ENCODE assay signal across 13 cellular contexts in genomic region chr1:155082941-155083541, GRCh38. TPM values are rescaled to one million over a fixed set of nuclear protein-coding genes. Genes with fewer than 3 reads are reported as not detected.
DNase-seq lines count a peak whose midpoint lies in the region; ATAC-seq and TF ChIP-seq lines count a peak whose summit lies in the region.
"Had no signal": no experiment of that assay in that cellular context is flagged by ENCODE, and none has a peak within 500 bp of the region (broad histone marks: within the 10 kb centered on the region; RNA-seq: fewer than 3 reads in every experiment).

No MANE protein-coding gene starts in this region.

- TF ChIP-seq CTCF in brain (conservative IDR thresholded peaks at IDR 0.05) = no peak
- no peak for TF ChIP-seq CTCF in mucosa of descending colon (IDR thresholded peaks at IDR 0.05)
- no peak for TF ChIP-seq CTCF in vagina (IDR thresholded peaks at IDR 0.05)
- no peak for TF ChIP-seq CTCF in SK-N-SH (IDR thresholded peaks at IDR 0.05)

- peaks cover 36% of the 10 kb centered on the region for H3K4me1 Mint-ChIP-seq in activated naive CD8-positive, alpha-beta T cell treated with anti-CD3 and anti-CD28 coated beads, Interleukin-2, amount 10 ng/mL, durations not matched to agents 7 days and 5 days
- H3K4me1 Mint-ChIP-seq in activated naive CD8-positive, alpha-beta T cell treated with anti-CD3 and anti-CD28 coated beads for 36 hours = peaks cover 37% of the 10 kb centered on the region
- peaks cover 57% of the 10 kb centered on the region for H3K4me1 Mint-ChIP-seq in brain
- H3K4me1 Mint-ChIP-seq in activated CD4-positive, alpha-beta memory T cell treated with anti-CD3 and anti-CD28 coated beads for 36 hours (ENCODE audit: low read depth) = peaks cover 44% of the 10 kb centered on the region

- peaks cover 50% of the 10 kb centered on the region for H3K27me3 Mint-ChIP-seq in activated naive CD8-positive, alpha-beta T cell treated with anti-CD3 and anti-CD28 coated beads, Interleukin-2, amount 10 ng/mL, durations not matched to agents 7 days and 5 days
- H3K27me3 Mint-ChIP-seq in activated naive CD8-positive, alpha-beta T cell treated with anti-CD3 and anti-CD28 coated beads for 36 hours = peaks cover 55% of the 10 kb centered on the region
- peaks cover 24% of the 10 kb centered on the region for H3K27me3 Mint-ChIP-seq in brain
- H3K27me3 Mint-ChIP-seq in activated CD4-positive, alpha-beta memory T cell treated with anti-CD3 and anti-CD28 coated beads for 36 hours = peaks cover 40% of the 10 kb centered on the region

- H3K79me2 ChIP-seq in SK-N-SH (ENCODE audit: insufficient read depth) = no peaks in the 10 kb centered on the region

- H3K9me2 ChIP-seq in SK-N-SH = no peaks in the 10 kb centered on the region

- H3K9ac ChIP-seq in SK-N-SH = no peak overlapping the region

- H3K27ac Mint-ChIP-seq in activated naive CD8-positive, alpha-beta T cell treated with anti-CD3 and anti-CD28 coated beads, Interleukin-2, amount 10 ng/mL, durations not matched to agents 7 days and 5 days = no peak overlapping the region
- no peak overlapping the region for H3K27ac Mint-ChIP-seq in activated naive CD8-positive, alpha-beta T cell treated with anti-CD3 and anti-CD28 coated beads for 36 hours
- H3K27ac Mint-ChIP-seq in brain = peak overlapping the region in 2 of 5 experiments; percentile 44 to 89
- H3K27ac Mint-ChIP-seq in activated CD4-positive, alpha-beta memory T cell treated with anti-CD3 and anti-CD28 coated beads for 36 hours = no peak overlapping the region

- peaks cover 3% of the 10 kb centered on the region for H3F3A ChIP-seq in SK-N-SH (replicated peaks; ENCODE audit: insufficient read depth)

- POLR2A ChIA-PET in activated naive CD8-positive, alpha-beta T cell treated with anti-CD3 and anti-CD28 coated beads, Interleukin-2, amount 10 ng/mL, durations not matched to agents 7 days and 5 days (lab: Charles Lee) = interaction anchor here (0.6 to 3.2 kb wide), 3 partner anchors 16 to 100 kb away, joined by 3 to 26 read pairs (median 3); partner anchors contain the start of genes EFNA4 and FLAD1
- POLR2A ChIA-PET in SK-N-SH (lab: Yijun Ruan, JAX) = no interaction called here
- POLR2A ChIA-PET in activated CD4-positive, alpha-beta memory T cell treated with anti-CD3 and anti-CD28 coated beads for 36 hours (lab: Charles Lee) = no interaction called here

- peaks cover 1% of the 10 kb centered on the region for H3K36me3 Mint-ChIP-seq in activated naive CD8-positive, alpha-beta T cell treated with anti-CD3 and anti-CD28 coated beads, Interleukin-2, amount 10 ng/mL, durations not matched to agents 7 days and 5 days
- H3K36me3 Mint-ChIP-seq in activated naive CD8-positive, alpha-beta T cell treated with anti-CD3 and anti-CD28 coated beads for 36 hours = no peaks in the 10 kb centered on the region
- peaks cover 8% of the 10 kb centered on the region for H3K36me3 Mint-ChIP-seq in brain
- no peaks in the 10 kb centered on the region for H3K36me3 Mint-ChIP-seq in activated CD4-positive, alpha-beta memory T cell treated with anti-CD3 and anti-CD28 coated beads for 36 hours

- H3K4me1 ChIP-seq in mucosa of descending colon (ENCODE audit: low read depth) (peaks cover 67% of the 10 kb centered on the region), vagina (peaks cover 70% of the 10 kb centered on the region), SK-N-SH (ENCODE audit: control insufficient read depth in 1 of 2, insufficient read depth in 2 of 2, low read depth in 1 of 2, low read length in 1 of 2) (peaks cover 21 to 34% of the 10 kb centered on the region in 2 experiments; a peak in 3 of 4 replicates)

- peaks cover 24% of the 10 kb centered on the region for H3K27me3 ChIP-seq in vagina
- peaks cover 23% of the 10 kb centered on the region for H3K27me3 ChIP-seq in SK-N-SH (ENCODE audit: insufficient read depth)

- no peak for ATAC-seq in activated naive CD8-positive, alpha-beta T cell treated with anti-CD3 and anti-CD28 coated beads, Interleukin-2, amount 10 ng/mL, durations not matched to agents 7 days and 5 days (ENCODE audit: low read depth)
- peak; percentile 56 for ATAC-seq in mucosa of descending colon
- ATAC-seq: activated CD4-positive, CD25-positive, alpha-beta regulatory T cell treated with anti-CD3 and anti-CD28 coated beads, Interleukin-2, amount 50 U/mL, for 24 hours had no signal

- H3K4me3 ChIP-seq in mucosa of descending colon (no peak overlapping the region), vagina (peak overlapping the region in 1 of 2 donors; percentile 43), SK-N-SH (ENCODE audit: low read depth in 2 of 2, low read length in 1 of 2) (no peak overlapping the region)
- H3K4me3 ChIP-seq: thyroid gland had no signal

- H3K9me3 ChIP-seq in mucosa of descending colon (no peaks in the 10 kb centered on the region), vagina (no peaks in the 10 kb centered on the region), SK-N-SH (no peaks in the 10 kb centered on the region)
- H3K9me3 ChIP-seq: thyroid gland had no signal

- WGBS in SK-N-SH (ENCODE audit: low lambda C conversion rate) = 61% methylated on average over 2 of the region's 8 CpGs

- intact Hi-C loops in mucosa of descending colon (cut with DNase I, micrococcal nuclease) = no loop called here
- intact Hi-C loops in vagina (cut with DNase I) = no loop called here
- intact Hi-C loops in activated CD4-positive, alpha-beta memory T cell treated with anti-CD3 and anti-CD28 coated beads for 36 hours (cut with micrococcal nuclease) = no loop called here

- H3K27ac ChIP-seq in vagina = peak overlapping the region; percentile 51
- no peak overlapping the region for H3K27ac ChIP-seq in SK-N-SH (ENCODE audit: low read depth in 2 of 2, low read length in 1 of 2)
- H3K27ac ChIP-seq: thyroid gland had no signal

- TF ChIP-seq RAD21 in SK-N-SH (IDR thresholded peaks at IDR 0.05; ENCODE audit: low read length) = no peak

- TF ChIP-seq EP300 in SK-N-SH (IDR thresholded peaks at IDR 0.05; ENCODE audit: borderline replicate concordance in 1 of 2, low read depth in 1 of 2, low read length in 1 of 2) = no peak

- no peaks in the 10 kb centered on the region for H4K20me1 ChIP-seq in SK-N-SH (ENCODE audit: insufficient read depth)

- H3K4me2 ChIP-seq in SK-N-SH = no peak overlapping the region

- no peaks in the 10 kb centered on the region for H3K9me3 Mint-ChIP-seq in activated naive CD8-positive, alpha-beta T cell treated with anti-CD3 and anti-CD28 coated beads, Interleukin-2, amount 10 ng/mL, durations not matched to agents 7 days and 5 days
- no peaks in the 10 kb centered on the region for H3K9me3 Mint-ChIP-seq in activated naive CD8-positive, alpha-beta T cell treated with anti-CD3 and anti-CD28 coated beads for 36 hours
- peaks cover 0 to 4% (median 0%) of the 10 kb centered on the region in 5 experiments for H3K9me3 Mint-ChIP-seq in brain
- H3K9me3 Mint-ChIP-seq in activated CD4-positive, alpha-beta memory T cell treated with anti-CD3 and anti-CD28 coated beads for 36 hours = no peaks in the 10 kb centered on the region

- peak overlapping the region; percentile 12 for H3K4me3 Mint-ChIP-seq in activated naive CD8-positive, alpha-beta T cell treated with anti-CD3 and anti-CD28 coated beads, Interleukin-2, amount 10 ng/mL, durations not matched to agents 7 days and 5 days
- H3K4me3 Mint-ChIP-seq in activated naive CD8-positive, alpha-beta T cell treated with anti-CD3 and anti-CD28 coated beads for 36 hours = no peak overlapping the region
- H3K4me3 Mint-ChIP-seq in brain = peak overlapping the region; percentile 32 to 92 (median 77)
- no peak overlapping the region for H3K4me3 Mint-ChIP-seq in activated CD4-positive, alpha-beta memory T cell treated with anti-CD3 and anti-CD28 coated beads for 36 hours

- no peaks in the 10 kb centered on the region for H3K36me3 ChIP-seq in mucosa of descending colon (ENCODE audit: low read depth)
- H3K36me3 ChIP-seq in vagina = no peaks in the 10 kb centered on the region
- no peaks in the 10 kb centered on the region for H3K36me3 ChIP-seq in SK-N-SH (replicated peaks in 1 of 2; ENCODE audit: control insufficient read depth in 1 of 2, insufficient read depth in 2 of 2, low read length in 1 of 2)
- H3K36me3 ChIP-seq: thyroid gland had no signal

- CTCF ChIA-PET in SK-N-SH (lab: Yijun Ruan, JAX) = interaction anchor here (0.7 to 5.3 kb wide), 7 partner anchors 8 to 88 kb away, joined by 3 to 156 read pairs (median 43); partner anchors contain the start of genes ADAM15, KRTCAP2, SLC50A1 and TRIM46
- CTCF ChIA-PET in activated CD4-positive, alpha-beta memory T cell treated with anti-CD3 and anti-CD28 coated beads for 36 hours (lab: Charles Lee) = interaction anchor here (1.0 to 4.7 kb wide), 10 partner anchors 7 to 122 kb away, joined by 3 to 125 read pairs (median 6); partner anchors contain the start of genes ADAM15, EFNA3, EFNA4 and KRTCAP2

- no peak for TF ChIP-seq POLR2A in vagina (IDR thresholded peaks at IDR 0.05)

- no peak overlapping the region for H2AFZ ChIP-seq in SK-N-SH (ENCODE audit: low read depth)

- no peak for DNase-seq in activated naive CD8-positive, alpha-beta T cell treated with anti-CD3 and anti-CD28 coated beads, Interleukin-2, amount 10 ng/mL, durations not matched to agents 7 days and 5 days
- no peak for DNase-seq in activated naive CD8-positive, alpha-beta T cell treated with anti-CD3 and anti-CD28 coated beads for 36 hours
- DNase-seq in mucosa of descending colon (peak; percentile 80 to 85 (median 81)), vagina (ENCODE audit: extremely low spot score in 2 of 2) (peak in 1 of 2 donors; percentile 83), SK-N-SH (no peak), C1 segment of cervical spinal cord (lab: John Stamatoyannopoulos, UW) (no peak)
- DNase-seq in activated CD4-positive, alpha-beta memory T cell treated with anti-CD3 and anti-CD28 coated beads for 36 hours = no peak
- DNase-seq: DMS79; effector memory CD4-positive, alpha-beta T cell; thyroid gland had no signal

RNA-seq across cellular contexts. Expression of gene EFNA3, which starts 4.4 kb away (rescaled TPM):
- total RNA-seq in activated naive CD8-positive, alpha-beta T cell treated with anti-CD3 and anti-CD28 coated beads, Interleukin-2, amount 10 ng/mL, durations not matched to agents 7 days and 5 days = 1 to 10 TPM; 3.6 to 4.2 TPM
- total RNA-seq in activated naive CD8-positive, alpha-beta T cell treated with anti-CD3 and anti-CD28 coated beads for 36 hours = 1 to 10 TPM; 4.5 to 4.6 TPM
- polyA plus RNA-seq in brain (ENCODE audit: insufficient read depth, low read depth, low replicate concordance) (34.9 TPM), SK-N-SH (2012; rRNA removed) (5.5 and 6.0 TPM in 2 replicates)
- total RNA-seq in mucosa of descending colon (10 to 100 TPM in 1 of 3 donors, 1 to 10 TPM in 2; 2.1 to 17.4 (median 5.6) TPM), vagina (22.3 TPM)
- 3.2 and 4.5 TPM in 2 replicates for polyA plus RNA-seq in SK-N-SH (2012; cell fraction: cytosol; rRNA removed)
- 4.0 and 4.7 TPM in 2 replicates for polyA plus RNA-seq in SK-N-SH (2012; cell fraction: nucleus; rRNA removed)
- 1 to 10 TPM; 2.4 to 2.6 TPM for total RNA-seq in activated CD4-positive, alpha-beta memory T cell treated with anti-CD3 and anti-CD28 coated beads for 36 hours

RNA-seq across cellular contexts. Expression of gene EFNA4, which starts 19.5 kb away (rescaled TPM):
- total RNA-seq in activated naive CD8-positive, alpha-beta T cell treated with anti-CD3 and anti-CD28 coated beads, Interleukin-2, amount 10 ng/mL, durations not matched to agents 7 days and 5 days = 1 to 10 TPM; 7.9 to 8.1 TPM
- total RNA-seq in activated naive CD8-positive, alpha-beta T cell treated with anti-CD3 and anti-CD28 coated beads for 36 hours = 1 to 10 TPM; 2.1 to 2.5 TPM
- polyA plus RNA-seq in brain (ENCODE audit: insufficient read depth, low read depth, low replicate concordance) (1.6 TPM), SK-N-SH (2012; rRNA removed) (15.9 and 17.7 TPM in 2 replicates)
- total RNA-seq in mucosa of descending colon (10 to 100 TPM; 12.3 to 27.2 (median 26.4) TPM), vagina (13.8 TPM)
- 10.7 and 13.4 TPM in 2 replicates for polyA plus RNA-seq in SK-N-SH (2012; cell fraction: cytosol; rRNA removed)
- polyA plus RNA-seq in SK-N-SH (2012; cell fraction: nucleus; rRNA removed) = 13.1 and 14.8 TPM in 2 replicates
- total RNA-seq in activated CD4-positive, alpha-beta memory T cell treated with anti-CD3 and anti-CD28 coated beads for 36 hours = 1 to 10 TPM; 5.0 to 6.1 TPM

RNA-seq across cellular contexts. Expression of gene ADAM15, which starts 31.9 kb away (rescaled TPM):
- 10 to 100 TPM; 37.0 to 37.3 TPM for total RNA-seq in activated naive CD8-positive, alpha-beta T cell treated with anti-CD3 and anti-CD28 coated beads, Interleukin-2, amount 10 ng/mL, durations not matched to agents 7 days and 5 days
- total RNA-seq in activated naive CD8-positive, alpha-beta T cell treated with anti-CD3 and anti-CD28 coated beads for 36 hours = 10 to 100 TPM; 31.6 to 32.5 TPM
- polyA plus RNA-seq in brain (ENCODE audit: insufficient read depth, low read depth, low replicate concordance) = 40.1 TPM
- 100 to 1,000 TPM in 1 of 3 donors, 10 to 100 TPM in 2; 71.8 to 148 (median 79.7) TPM for total RNA-seq in mucosa of descending colon
- total RNA-seq in vagina = 193 TPM
- 60.1 and 64.1 TPM in 2 replicates for polyA plus RNA-seq in SK-N-SH (2012; rRNA removed)
- polyA plus RNA-seq in SK-N-SH (2012; cell fraction: cytosol; rRNA removed) = 20.4 and 37.5 TPM in 2 replicates
- 106 and 138 TPM in 2 replicates for polyA plus RNA-seq in SK-N-SH (2012; cell fraction: nucleus; rRNA removed)
- 10 to 100 TPM; 54.3 to 60.5 TPM for total RNA-seq in activated CD4-positive, alpha-beta memory T cell treated with anti-CD3 and anti-CD28 coated beads for 36 hours

RNA-seq across cellular contexts. Expression of gene EFNA1, which starts 44.6 kb away (rescaled TPM):
- total RNA-seq in activated naive CD8-positive, alpha-beta T cell treated with anti-CD3 and anti-CD28 coated beads, Interleukin-2, amount 10 ng/mL, durations not matched to agents 7 days and 5 days = under 1 TPM; 0.25 to 0.48 TPM
- under 1 TPM; 0.49 to 0.74 TPM for total RNA-seq in activated naive CD8-positive, alpha-beta T cell treated with anti-CD3 and anti-CD28 coated beads for 36 hours
- 16.6 TPM for polyA plus RNA-seq in brain (ENCODE audit: insufficient read depth, low read depth, low replicate concordance)
- total RNA-seq in mucosa of descending colon = 100 to 1,000 TPM in 2 of 3 donors, 10 to 100 TPM in 1; 46.3 to 198 (median 110) TPM
- total RNA-seq in vagina = 57.9 TPM
- polyA plus RNA-seq in SK-N-SH (2012; rRNA removed) = 14.4 and 15.3 TPM in 2 replicates
- polyA plus RNA-seq in SK-N-SH (2012; cell fraction: cytosol; rRNA removed) = 7.5 and 12.3 TPM in 2 replicates
- 11.2 and 13.0 TPM in 2 replicates for polyA plus RNA-seq in SK-N-SH (2012; cell fraction: nucleus; rRNA removed)
- under 1 TPM in 1 of 2 experiments, not detected in 1; 0.24 TPM for total RNA-seq in activated CD4-positive, alpha-beta memory T cell treated with anti-CD3 and anti-CD28 coated beads for 36 hours

RNA-seq across cellular contexts. Expression of gene DCST1, which starts 49.4 kb away (rescaled TPM):
- total RNA-seq in activated naive CD8-positive, alpha-beta T cell treated with anti-CD3 and anti-CD28 coated beads, Interleukin-2, amount 10 ng/mL, durations not matched to agents 7 days and 5 days = not detected
- total RNA-seq in activated naive CD8-positive, alpha-beta T cell treated with anti-CD3 and anti-CD28 coated beads for 36 hours = not detected
- polyA plus RNA-seq in brain (ENCODE audit: insufficient read depth, low read depth, low replicate concordance) (not detected), SK-N-SH (2012; rRNA removed) (not detected in 2 replicates)
- total RNA-seq in mucosa of descending colon (under 1 TPM in 2 of 3 donors, not detected in 1; 0.19 to 0.20 TPM), vagina (not detected)
- polyA plus RNA-seq in SK-N-SH (2012; cell fraction: cytosol; rRNA removed) = not detected in 2 replicates
- 0.06 and 0.16 TPM in 2 replicates for polyA plus RNA-seq in SK-N-SH (2012; cell fraction: nucleus; rRNA removed)
- total RNA-seq in activated CD4-positive, alpha-beta memory T cell treated with anti-CD3 and anti-CD28 coated beads for 36 hours = under 1 TPM in 1 of 2 experiments, not detected in 1; 0.14 TPM
- polyA plus RNA-seq: aorta had no signal

Comparison
In these comparisons a context has a peak if more than half of its experiments do, and no peak if none do; other contexts are left out.
1. H3K4me3 Mint-ChIP-seq: peak in activated naive CD8-positive, alpha-beta T cell treated with anti-CD3 and anti-CD28 coated beads, Interleukin-2, amount 10 ng/mL, durations not matched to agents 7 days and 5 days (single experiment) and brain (5 of 5); none in activated naive CD8-positive, alpha-beta T cell treated with anti-CD3 and anti-CD28 coated beads for 36 hours (single experiment) and activated CD4-positive, alpha-beta memory T cell treated with anti-CD3 and anti-CD28 coated beads for 36 hours (single experiment).
2. DNase-seq: peak in mucosa of descending colon (3 of 3); none in activated naive CD8-positive, alpha-beta T cell treated with anti-CD3 and anti-CD28 coated beads, Interleukin-2, amount 10 ng/mL, durations not matched to agents 7 days and 5 days (single experiment), activated naive CD8-positive, alpha-beta T cell treated with anti-CD3 and anti-CD28 coated beads for 36 hours (single experiment), SK-N-SH (single experiment), activated CD4-positive, alpha-beta memory T cell treated with anti-CD3 and anti-CD28 coated beads for 36 hours (single experiment) and C1 segment of cervical spinal cord (0 of 14).